In genomic region chr14:88562831-88563686, GRCh38 we compare ENCODE assay signal across 8 cellular contexts. TPM values are rescaled to one million over a fixed set of nuclear protein-coding genes. Genes with fewer than 3 reads are reported as not detected.
DNase-seq lines count a peak whose midpoint lies in the region; ATAC-seq and TF ChIP-seq lines count a peak whose summit lies in the region.

ZC3H14 (plus strand) TSS chr14:88563037; CDS start chr14:88563134, 97 bp downstream.

- in situ Hi-C loops in transverse colon (cut with MboI; ENCODE audit: low pct_ligation_motif_present in 1 of 4, low pct_unique_long_range_greater_than_20kb in 1 of 4, low sequenced_read_pairs in 3 of 4): loop anchor here in 3 of 4 donors (5.0 to 25.0 kb wide), 3 partner anchors 68 to 376 kb away; no protein-coding TSS in a partner anchor

- no peaks in the 10 kb centered on the region for H3K27me3 ChIP-seq in trophoblast cell (ENCODE audit: insufficient read depth, low read length)
- H3K27me3 ChIP-seq in transverse colon: no peaks in the 10 kb centered on the region

- H3K4me1 ChIP-seq in trophoblast cell (ENCODE audit: control insufficient read depth in 1 of 2, insufficient read depth in 2 of 2, low read length in 2 of 2) (peaks cover 0 to 3% of the 10 kb centered on the region in 2 experiments), transverse colon (peaks cover 6 to 25% (median 14%) of the 10 kb centered on the region in 4 donors)

- peak within 1 kb of the TSS; percentile 81 for H3K4ac ChIP-seq in trophoblast cell (ENCODE audit: low read depth, low read length)

- TF ChIP-seq EP300 in transverse colon (IDR thresholded peaks at IDR 0.05; ENCODE audit: low read depth): no peak

- peak; percentile 87 for DNase-seq in NCI-H1105 treated with DMSO at 0.1 percent for 48 hours (lab: John Stamatoyannopoulos, UW)
- DNase-seq in SW 1271 (lab: John Stamatoyannopoulos, UW): peak; percentile 52 to 85
- DNase-seq in activated naive CD8-positive, alpha-beta T cell treated with anti-CD3 and anti-CD28 coated beads, Interleukin-2, amount 50 U/mL, for 16 hours (ENCODE audit: low read depth, low spot score): peak; percentile 76
- DNase-seq in Right ventricle myocardium superior: peak; percentile 91
- peak; percentile 89 to 96 for DNase-seq in trophoblast cell
- DNase-seq in transverse colon: peak; percentile 89

- peaks cover 4% of the 10 kb centered on the region for H3K79me1 ChIP-seq in trophoblast cell (ENCODE audit: low read length)

- TF ChIP-seq POLR2A in transverse colon (IDR thresholded peaks at IDR 0.05): peak; percentile 87

- H3K4me3 ChIP-seq in trophoblast cell (ENCODE audit: low read depth, low read length) (peak within 1 kb of the TSS; percentile 100), transverse colon (peak within 1 kb of the TSS; percentile 59 to 94 (median 92))

- intact Hi-C loops in Right ventricle myocardium superior (cut with DNase I): loop anchor here (5.0 kb wide), 1 partner anchor 71 kb away; no protein-coding TSS in a partner anchor
- intact Hi-C loops in transverse colon (cut with DNase I; ENCODE audit: low total_unique reads): no loop called here

- peak within 1 kb of the TSS; percentile 98 for H3K18ac ChIP-seq in trophoblast cell (ENCODE audit: low read length)

- H2BK12ac ChIP-seq in trophoblast cell (ENCODE audit: low read length): peak within 1 kb of the TSS; percentile 24

- no peak within 1 kb of the TSS for H3K23ac ChIP-seq in trophoblast cell (ENCODE audit: low read length)

- peak within 1 kb of the TSS; percentile 71 for H3K4me2 ChIP-seq in trophoblast cell (ENCODE audit: low read length)

- peak within 1 kb of the TSS; percentile 94 for H2BK5ac ChIP-seq in trophoblast cell (ENCODE audit: low read depth, low read length, poor library complexity)

- peak within 1 kb of the TSS; percentile 97 for H3K14ac ChIP-seq in trophoblast cell (ENCODE audit: low read length)

- TF ChIP-seq CTCF in GM12873 (IDR thresholded peaks at IDR 0.05; ENCODE audit: insufficient read depth, low read depth, low read length, missing control alignments) (peak; percentile 13), transverse colon (IDR thresholded peaks at IDR 0.05) (no peak)

- peak within 1 kb of the TSS; percentile 88 for H4K91ac ChIP-seq in trophoblast cell (ENCODE audit: low read depth, low read length)

- peak within 1 kb of the TSS; percentile 86 for H4K12ac ChIP-seq in trophoblast cell (ENCODE audit: low read depth, low read length)

- H4K8ac ChIP-seq in trophoblast cell (ENCODE audit: low read depth, low read length): peak within 1 kb of the TSS; percentile 97

- H3K27ac ChIP-seq in trophoblast cell (ENCODE audit: low read depth, low read length): peak within 1 kb of the TSS; percentile 98
- peak within 1 kb of the TSS; percentile 95 to 98 (median 97) for H3K27ac ChIP-seq in transverse colon

- H2BK120ac ChIP-seq in trophoblast cell (ENCODE audit: insufficient read depth, low read length, poor library complexity): peak within 1 kb of the TSS; percentile 82

- H3K9me3 ChIP-seq in trophoblast cell (ENCODE audit: insufficient read depth, low read depth, low read length) (no peaks in the 10 kb centered on the region), transverse colon (no peaks in the 10 kb centered on the region)

- peak within 1 kb of the TSS; percentile 78 for H2AK5ac ChIP-seq in trophoblast cell (ENCODE audit: low read length)

- peak within 1 kb of the TSS; percentile 98 for H3K9ac ChIP-seq in trophoblast cell (ENCODE audit: low read length)

- ATAC-seq in HG02642 (IDR thresholded peaks at IDR 0.05; ENCODE audit: poor library complexity, unreplicated experiment) (peak; percentile 97), Right ventricle myocardium superior (ENCODE audit: poor library complexity) (peak; percentile 99)

- H2AFZ ChIP-seq in trophoblast cell (ENCODE audit: insufficient read depth, low read length, poor library complexity): peak within 1 kb of the TSS; percentile 92

- H3K36me3 ChIP-seq in trophoblast cell (ENCODE audit: control insufficient read depth in 1 of 2, insufficient read depth in 2 of 2, low read length in 2 of 2) (peaks cover 2 to 3% of the 10 kb centered on the region in 2 experiments), transverse colon (peaks cover 0 to 2% (median under 1%) of the 10 kb centered on the region in 4 donors)

- H3K79me2 ChIP-seq in trophoblast cell (ENCODE audit: control insufficient read depth, insufficient read depth, low read length, poor library complexity): peaks cover 7% of the 10 kb centered on the region

- no CpG with 5 or more reads among the region's 99 CpGs for WGBS in trophoblast cell (ENCODE audit: extremely low coverage, insufficient coverage, insufficient read length)
- WGBS in transverse colon (ENCODE audit: low coverage in 1 of 2), 2 donors: 0% methylated on average over 2 to 86 of the region's 99 CpGs

RNA-seq across cellular contexts. Expression of gene ZC3H14, which starts in this region (rescaled TPM):
- total RNA-seq in Right ventricle myocardium superior (36.6 TPM), transverse colon (100 to 1,000 TPM in 1 of 4 donors, 10 to 100 TPM in 3; 29.9 to 103 (median 81.0) TPM)
- 92.2 and 93.7 TPM in 2 replicates for polyA plus RNA-seq in trophoblast cell (2013)

Comparison
In these comparisons a context has a peak if more than half of its experiments do, and no peak if none do; other contexts are left out.
1. Peak in every context shown above with its lines: DNase-seq, ATAC-seq, H3K4me3 ChIP-seq and H3K27ac ChIP-seq.